ENCODE assay signal across 8 cellular contexts in genomic region chr16:2520097-2520783, GRCh38. TPM values are rescaled to one million over a fixed set of nuclear protein-coding genes. Genes with fewer than 3 reads are reported as not detected.
DNase-seq lines count a peak whose midpoint lies in the region; ATAC-seq and TF ChIP-seq lines count a peak whose summit lies in the region.

Gene AMDHD2, plus strand, starts transcription at chr16:2520371. Its CDS starts 88 bp downstream, at chr16:2520459.

- peaks cover 6% of the 10 kb centered on the region for H3K36me3 ChIP-seq in kidney epithelial cell (ENCODE audit: control insufficient read depth, insufficient read depth, low read length)

- ATAC-seq in HG03103 (IDR thresholded peaks at IDR 0.05; ENCODE audit: low read depth, unreplicated experiment) (peak; percentile 43), HG02970 (IDR thresholded peaks at IDR 0.05; ENCODE audit: low FRiP score, unreplicated experiment) (no peak)

- H3K27me3 ChIP-seq in kidney epithelial cell (ENCODE audit: control insufficient read depth, insufficient read depth, low read length) = no peaks in the 10 kb centered on the region

- no peak for TF ChIP-seq CTCF in kidney epithelial cell (IDR thresholded peaks at IDR 0.05; ENCODE audit: insufficient read depth, low read length, poor library complexity, severe bottlenecking)

- DNase-seq in EL = peak; percentile 90
- peak; percentile 73 for DNase-seq in NCI-H446 treated with DMSO at 0.1 percent for 48 hours (lab: John Stamatoyannopoulos, UW)
- DNase-seq in activated CD4-positive, alpha-beta T cell treated with anti-CD3 and anti-CD28 coated beads for 1 hour = peak; percentile 82
- peak; percentile 93 for DNase-seq in cerebellum (ENCODE audit: low spot score)
- DNase-seq in kidney epithelial cell (ENCODE audit: low read depth) = peak; percentile 37
- DNase-seq in stimulated activated CD4-positive, alpha-beta T cell treated with anti-CD3 and anti-CD28 coated beads, Interleukin-15, amount 100 ng/mL, for 1 hour (ENCODE audit: low read depth in 1 of 2, low spot score in 1 of 2) = peak; percentile 77 to 82

- H3K4me3 ChIP-seq in kidney epithelial cell (ENCODE audit: low read depth, low read length) = peak within 1 kb of the TSS; percentile 70

RNA-seq across cellular contexts. Expression of gene AMDHD2, which starts in this region (rescaled TPM):
- total RNA-seq in cerebellum (22.3 TPM), kidney epithelial cell (76.0 and 87.5 TPM in 2 replicates)

Comparison
In these comparisons a context has a peak if more than half of its experiments do, and no peak if none do; other contexts are left out.
1. DNase-seq: peak in every context shown above with its lines; median percentile 93 in cerebellum; 90 in EL; 82 in activated CD4-positive, alpha-beta T cell treated with anti-CD3 and anti-CD28 coated beads for 1 hour; 80 in stimulated activated CD4-positive, alpha-beta T cell treated with anti-CD3 and anti-CD28 coated beads, Interleukin-15, amount 100 ng/mL, for 1 hour; 73 in NCI-H446 treated with DMSO at 0.1 percent for 48 hours; 37 in kidney epithelial cell.